Comparison of ENCODE assay signal across 8 cellular contexts in genomic region chrX:135974279-135974856, GRCh38. TPM values are rescaled to one million over a fixed set of nuclear protein-coding genes. Genes with fewer than 3 reads are reported as not detected.
DNase-seq lines count a peak whose midpoint lies in the region; ATAC-seq and TF ChIP-seq lines count a peak whose summit lies in the region.

No MANE protein-coding gene starts in this region.

- H3K9me3 ChIP-seq in Loucy (ENCODE audit: insufficient read depth, low read depth, low read length) (no peaks in the 10 kb centered on the region), lung (ENCODE audit: control insufficient read depth in 2 of 2, insufficient read depth in 1 of 2, low read length in 1 of 2) (no peaks in the 10 kb centered on the region)

- peak overlapping the region; percentile 86 for H3K4me2 ChIP-seq in Loucy (ENCODE audit: low read depth, low read length, poor library complexity, severe bottlenecking)

- H2AFZ ChIP-seq in Loucy (ENCODE audit: low read length), result peak overlapping the region; percentile 80; the same call in 1 of the 2 replicates

- H3K36me3 ChIP-seq in Loucy (ENCODE audit: insufficient read depth, low read length), result no peaks in the 10 kb centered on the region
- H3K36me3 ChIP-seq in lung (ENCODE audit: control insufficient read depth in 2 of 2, insufficient read depth in 2 of 2, low read length in 2 of 2), result no peaks in the 10 kb centered on the region

- peaks cover 10% of the 10 kb centered on the region for H4K20me1 ChIP-seq in Loucy (ENCODE audit: insufficient read depth, low read length, poor library complexity, severe bottlenecking)

- H3K9me2 ChIP-seq in Loucy (replicated peaks; ENCODE audit: low read depth, low read length), result no peaks in the 10 kb centered on the region

- 4 to 37% methylated on average over 8 to 31 of the region's 32 CpGs for WGBS in lung, 2 donors

- ATAC-seq in lung (ENCODE audit: insufficient read depth, low FRiP score) (peak; percentile 68), GM21576 (IDR thresholded peaks at IDR 0.05; ENCODE audit: unreplicated experiment) (no peak), HG02678 (IDR thresholded peaks at IDR 0.05; ENCODE audit: unreplicated experiment) (no peak)

- peaks cover 31% of the 10 kb centered on the region for H3K79me2 ChIP-seq in Loucy (ENCODE audit: insufficient read depth, low read length)

- H3F3A ChIP-seq in Loucy (ENCODE audit: low read depth), result no peaks in the 10 kb centered on the region

- peak overlapping the region; percentile 31 to 33 for H3K27ac ChIP-seq in lung (ENCODE audit: low read depth in 1 of 2, low read length in 1 of 2)

- H3K27me3 Mint-ChIP-seq in Calu3 (ENCODE audit: unreplicated experiment), result no peaks in the 10 kb centered on the region

- H3K9ac ChIP-seq in Loucy (ENCODE audit: low read depth, low read length, poor library complexity, severe bottlenecking), result peak overlapping the region; percentile 71

- no peaks in the 10 kb centered on the region for H3K27me3 ChIP-seq in Loucy (ENCODE audit: insufficient read depth, low read length, poor library complexity, severe bottlenecking)
- H3K27me3 ChIP-seq in lung (ENCODE audit: control insufficient read depth, insufficient read depth), result no peaks in the 10 kb centered on the region

- H3K4me3 ChIP-seq in Loucy (ENCODE audit: low read length, poor library complexity, severe bottlenecking) (peak overlapping the region; percentile 73), lung (no peak overlapping the region)

- peaks cover 11% of the 10 kb centered on the region for H3K4me1 Mint-ChIP-seq in Calu3 (ENCODE audit: low read depth, unreplicated experiment)

- intact Hi-C loops in Calu3 (cut with micrococcal nuclease; ENCODE audit: unreplicated experiment), result no loop called here

- H3K4me1 ChIP-seq in Loucy (ENCODE audit: insufficient read depth, low read length, poor library complexity, severe bottlenecking), result peaks cover 10% of the 10 kb centered on the region
- peaks cover 0 to 2% of the 10 kb centered on the region in 2 donors for H3K4me1 ChIP-seq in lung (ENCODE audit: control insufficient read depth in 2 of 2, insufficient read depth in 2 of 2, low read length in 2 of 2)

- peaks cover 19% of the 10 kb centered on the region for H3K36me3 Mint-ChIP-seq in Calu3 (ENCODE audit: insufficient read depth, unreplicated experiment)

- DNase-seq in Calu3 (peak; percentile 58), dermis blood vessel endothelial cell (peak; percentile 80), lung (ENCODE audit: low spot score) (peak; percentile 66)
- DNase-seq in activated CD4-positive, alpha-beta T cell treated with anti-CD3 and anti-CD28 coated beads for 24 hours (ENCODE audit: low read depth in 2 of 2), result peak; percentile 43 to 47
- peak in 2 of 3 experiments; percentile 48 to 66 for DNase-seq in stimulated activated CD4-positive, alpha-beta T cell treated with anti-CD3 and anti-CD28 coated beads, TNF-alpha, amount 100 ng/mL, for 24 hours (ENCODE audit: low read depth in 3 of 3)

- H3K9me3 Mint-ChIP-seq in Calu3 (ENCODE audit: low read depth, unreplicated experiment), result no peaks in the 10 kb centered on the region

- CTCF ChIA-PET in Calu3 (lab: Charles Lee), result no interaction called here

- no peak for TF ChIP-seq CTCF in Calu3 (IDR thresholded peaks at IDR 0.05; ENCODE audit: unreplicated experiment)
- no peak for TF ChIP-seq CTCF in Loucy (conservative IDR thresholded peaks at IDR 0.05; ENCODE audit: low read length)
- no peak for TF ChIP-seq CTCF in lung (IDR thresholded peaks at IDR 0.05; ENCODE audit: control extremely low read depth, extremely low read depth)

- no peak overlapping the region for H3K27ac Mint-ChIP-seq in Calu3 (ENCODE audit: unreplicated experiment)

- H3K4me3 Mint-ChIP-seq in Calu3 (ENCODE audit: low read depth, unreplicated experiment), result peak overlapping the region; percentile 41

- no TSS peak for BruUV-seq in Calu3 (replicated peaks; lab: Mats Ljungman, UMichigan)

RNA-seq across cellular contexts. Expression of gene MMGT1, which starts 0.6 kb away (rescaled TPM):
- total RNA-seq in Calu3 (2022) (33.0 and 37.1 TPM in 2 replicates), dermis blood vessel endothelial cell (5.8 and 13.0 TPM in 2 replicates), lung (10 to 100 TPM; 24.3 to 24.6 TPM)
- polyA plus RNA-seq in lung, result 10 to 100 TPM in 1 of 2 donors, 1 to 10 TPM in 1; 3.2 to 13.6 TPM

RNA-seq across cellular contexts. Expression of gene SLC9A6, which starts 10.9 kb away (rescaled TPM):
- total RNA-seq in Calu3 (2022), result 19.7 and 21.7 TPM in 2 replicates
- 18.4 and 19.3 TPM in 2 replicates for total RNA-seq in dermis blood vessel endothelial cell
- total RNA-seq in lung, result 10 to 100 TPM; 15.4 to 19.2 TPM
- polyA plus RNA-seq in lung, result 1 to 10 TPM; 8.0 to 8.9 TPM
